ENCODE assay signal across 8 cellular contexts in the genomic region with DNA sequence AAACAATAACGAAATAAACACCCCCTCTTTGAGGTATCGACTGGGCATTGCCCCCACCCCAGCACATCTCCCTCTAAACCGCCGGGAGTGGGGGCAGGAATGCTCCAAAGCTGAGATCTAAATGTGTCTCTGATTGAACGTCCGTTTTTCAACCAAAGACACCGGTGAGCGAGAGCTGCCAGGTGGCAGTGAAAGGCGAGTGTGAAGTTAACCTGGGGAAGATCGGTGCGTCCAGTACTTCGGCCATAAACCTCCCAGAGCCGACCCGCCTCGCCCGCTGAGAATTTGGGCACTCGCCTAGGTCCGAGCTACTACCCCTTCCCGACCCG. TPM values are rescaled to one million over a fixed set of nuclear protein-coding genes. Genes with fewer than 3 reads are reported as not detected.
A peak's percentile ranks its signal among the peaks of the same experiment; 100 is the strongest.
DNase-seq lines count a peak whose midpoint lies in the region; ATAC-seq, FAIRE-seq and TF ChIP-seq lines count a peak whose summit lies in the region.

No MANE protein-coding gene starts in this region.

- TF ChIP-seq CTCF in VCaP (conservative IDR thresholded peaks at IDR 0.05) (no peak), fibroblast of villous mesenchyme (IDR thresholded peaks at IDR 0.05; ENCODE audit: insufficient read depth, low read depth, low read length) (no peak), pancreas (IDR thresholded peaks at IDR 0.05) (no peak)

- H3K27ac ChIP-seq in VCaP (peak overlapping the region; percentile 94), pancreas (peak overlapping the region; percentile 84 to 97 (median 93))

- WGBS in pancreas, 2 donors: 0% methylated on average over 20 of the region's 20 CpGs

- peaks cover 0 to 19% (median 16%) of the 10 kb centered on the region in 3 donors for H3K36me3 ChIP-seq in pancreas

- no peaks in the 10 kb centered on the region for H3K27me3 ChIP-seq in pancreas

- peaks cover 17 to 22% (median 19%) of the 10 kb centered on the region in 3 donors for H3K4me1 ChIP-seq in pancreas

- no peak for FAIRE-seq in pancreas (lab: Jason Lieb, UNC)

- peak; percentile 5 for ATAC-seq in HG02981 (IDR thresholded peaks at IDR 0.05; ENCODE audit: unreplicated experiment)
- peak; percentile 12 to 28 (median 16) for ATAC-seq in pancreas

- DNase-seq in NCI-H1092 treated with DMSO at 0.1 percent for 48 hours (lab: John Stamatoyannopoulos, UW): peak; percentile 30
- no peak for DNase-seq in NCI-H1092 (lab: John Stamatoyannopoulos, UW)
- no peak for DNase-seq in fibroblast of villous mesenchyme (ENCODE audit: low read depth)
- no peak for DNase-seq in pancreas
- DNase-seq in NCI-H226: no peak
- no peak for DNase-seq in posterior cingulate gyrus

- H3K9me3 ChIP-seq in pancreas: no peaks in the 10 kb centered on the region

- intact Hi-C loops in pancreas (cut with DNase I) (no loop called here), posterior cingulate gyrus (cut with DNase I) (loop anchor here (1.0 to 10.0 kb wide), 3 partner anchors 17 to 63 kb away; no protein-coding TSS in a partner anchor)

- peak overlapping the region; percentile 84 for H3K4me3 ChIP-seq in fibroblast of villous mesenchyme (ENCODE audit: low read depth, low read length)
- H3K4me3 ChIP-seq in pancreas: peak overlapping the region; percentile 64 to 70 (median 68)

RNA-seq across cellular contexts. Expression of a gene that starts 0.6 kb away (rescaled TPM):
- 6.8 and 10.4 TPM in 2 replicates for total RNA-seq in fibroblast of villous mesenchyme
- total RNA-seq in pancreas: 10 to 100 TPM; 25.8 to 40.1 (median 32.4) TPM
- 10 to 100 TPM; 28.9 to 30.6 TPM for polyA plus RNA-seq in pancreas

RNA-seq across cellular contexts. Expression of a gene that starts 14.2 kb away (rescaled TPM):
- not detected in 2 replicates for total RNA-seq in fibroblast of villous mesenchyme
- total RNA-seq in pancreas: not detected
- polyA plus RNA-seq in pancreas: under 1 TPM in 1 of 2 donors, not detected in 1; 0.07 TPM

RNA-seq across cellular contexts. Expression of a gene that starts 50.8 kb away (rescaled TPM):
- 3.9 and 5.8 TPM in 2 replicates for total RNA-seq in fibroblast of villous mesenchyme
- total RNA-seq in pancreas: 10 to 100 TPM in 1 of 6 donors, 1 to 10 TPM in 5; 1.6 to 15.0 (median 2.6) TPM
- polyA plus RNA-seq in pancreas: 1 to 10 TPM; 6.0 to 7.5 TPM
